In the genomic region with DNA sequence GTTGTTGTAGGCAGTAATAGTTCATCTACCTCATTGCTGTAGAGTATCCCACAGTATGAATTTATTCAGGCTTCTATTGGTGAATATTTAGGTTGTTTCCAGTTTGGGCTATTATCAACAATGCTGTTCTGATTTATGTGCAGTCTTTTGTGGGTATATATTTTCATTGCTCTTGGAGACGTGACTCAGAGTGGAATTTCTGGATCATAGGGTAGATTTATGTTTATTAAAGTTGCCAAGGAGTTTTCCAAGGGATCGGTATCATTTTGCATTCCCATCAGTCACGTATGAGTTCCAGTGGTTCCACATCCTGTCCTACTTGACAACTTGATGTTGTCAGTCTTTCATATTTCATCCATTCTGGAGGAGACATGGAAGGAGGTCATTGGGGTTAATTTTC, we compare ENCODE assay signal across 12 cellular contexts. TPM values are rescaled to one million over a fixed set of nuclear protein-coding genes. Genes with fewer than 3 reads are reported as not detected.
DNase-seq lines count a peak whose midpoint lies in the region; ATAC-seq and TF ChIP-seq lines count a peak whose summit lies in the region.
"Had no signal": no experiment of that assay in that cellular context is flagged by ENCODE, and none has a peak within 500 bp of the region (broad histone marks: within the 10 kb centered on the region; RNA-seq: fewer than 3 reads in every experiment).

No MANE protein-coding gene starts in this region.

- TF ChIP-seq POLR2A in breast epithelium (IDR thresholded peaks at IDR 0.05) = no peak

- H3K27ac ChIP-seq in breast epithelium (no peak overlapping the region), upper lobe of right lung (no peak overlapping the region)
- H3K27ac ChIP-seq in naive thymus-derived CD4-positive, alpha-beta T cell (ENCODE audit: low read depth, low read length) = no peak overlapping the region
- H3K27ac ChIP-seq: 22Rv1 had no signal

- H3K4me3 ChIP-seq in breast epithelium (no peak overlapping the region), astrocyte of the cerebellum (ENCODE audit: low read depth, low read length) (no peak overlapping the region), upper lobe of right lung (no peak overlapping the region)
- no peak overlapping the region for H3K4me3 ChIP-seq in naive thymus-derived CD4-positive, alpha-beta T cell (ENCODE audit: low read length)

- no peaks in the 10 kb centered on the region for H3K9me3 Mint-ChIP-seq in MCF 10A (ENCODE audit: unreplicated experiment)
- H3K9me3 Mint-ChIP-seq in naive thymus-derived CD4-positive, alpha-beta T cell = peaks cover 0 to 5% (median 0%) of the 10 kb centered on the region in 11 donors
- H3K9me3 Mint-ChIP-seq: activated naive CD8-positive, alpha-beta T cell treated with anti-CD3 and anti-CD28 coated beads, Interleukin-2, amount 50 U/mL, for 24 hours had no signal

- CTCF ChIA-PET in MCF 10A (lab: Yijun Ruan, JAX) = no interaction called here
- CTCF ChIA-PET in naive thymus-derived CD4-positive, alpha-beta T cell (lab: Charles Lee) = no interaction called here

- DNase-seq in MCF 10A (ENCODE audit: unreplicated experiment) (peak; percentile 58), breast epithelium (ENCODE audit: low spot score in 2 of 2) (no peak), astrocyte of the cerebellum (ENCODE audit: low read depth) (peak; percentile 72), glomerular endothelial cell (ENCODE audit: extremely low read depth, low read depth, low spot score) (peak; percentile 52), AML-193 (lab: John Stamatoyannopoulos, UW) (no peak), upper lobe of right lung (no peak)
- DNase-seq in naive thymus-derived CD4-positive, alpha-beta T cell = no peak
- DNase-seq: activated CD8-positive, alpha-beta memory T cell treated with anti-CD3 and anti-CD28 coated beads, Interleukin-2, amount 10 ng/mL, durations not matched to agents 7 days and 5 days; activated naive CD8-positive, alpha-beta T cell treated with anti-CD3 and anti-CD28 coated beads, Interleukin-2, amount 50 U/mL, for 24 hours; immature natural killer cell had no signal

- POLR2A ChIA-PET in MCF 10A (lab: Yijun Ruan, JAX) = no interaction called here
- POLR2A ChIA-PET in naive thymus-derived CD4-positive, alpha-beta T cell (lab: Charles Lee) = no interaction called here

- peaks cover 7% of the 10 kb centered on the region for H3K4me1 Mint-ChIP-seq in MCF 10A (ENCODE audit: insufficient read depth, unreplicated experiment)
- H3K4me1 Mint-ChIP-seq in naive thymus-derived CD4-positive, alpha-beta T cell = peaks cover 0 to 5% (median 0%) of the 10 kb centered on the region in 7 donors
- H3K4me1 Mint-ChIP-seq: immature natural killer cell had no signal

- H3K9me3 ChIP-seq in breast epithelium = no peaks in the 10 kb centered on the region
- no peaks in the 10 kb centered on the region for H3K9me3 ChIP-seq in naive thymus-derived CD4-positive, alpha-beta T cell (ENCODE audit: control insufficient read depth in 2 of 3, low read length in 3 of 3)
- no peaks in the 10 kb centered on the region for H3K9me3 ChIP-seq in upper lobe of right lung

- H3K27ac Mint-ChIP-seq in MCF 10A (ENCODE audit: low read depth, unreplicated experiment) = peak overlapping the region; percentile 9
- no peak overlapping the region for H3K27ac Mint-ChIP-seq in naive thymus-derived CD4-positive, alpha-beta T cell
- H3K27ac Mint-ChIP-seq: activated CD8-positive, alpha-beta memory T cell treated with anti-CD3 and anti-CD28 coated beads, Interleukin-2, amount 10 ng/mL, durations not matched to agents 7 days and 5 days; activated naive CD8-positive, alpha-beta T cell treated with anti-CD3 and anti-CD28 coated beads, Interleukin-2, amount 50 U/mL, for 24 hours; immature natural killer cell had no signal

- H3K4me1 ChIP-seq in breast epithelium (no peaks in the 10 kb centered on the region), upper lobe of right lung (no peaks in the 10 kb centered on the region)
- H3K4me1 ChIP-seq in naive thymus-derived CD4-positive, alpha-beta T cell (ENCODE audit: control insufficient read depth in 2 of 2, insufficient read depth in 2 of 2, low read length in 2 of 2) = no peaks in the 10 kb centered on the region

- no peaks in the 10 kb centered on the region for H3K27me3 ChIP-seq in breast epithelium
- no peaks in the 10 kb centered on the region for H3K27me3 ChIP-seq in naive thymus-derived CD4-positive, alpha-beta T cell (ENCODE audit: control insufficient read depth in 2 of 2, insufficient read depth in 2 of 2, low read length in 2 of 2)
- no peaks in the 10 kb centered on the region for H3K27me3 ChIP-seq in upper lobe of right lung

- H3K36me3 Mint-ChIP-seq in MCF 10A (ENCODE audit: insufficient read depth, unreplicated experiment) = no peaks in the 10 kb centered on the region
- peaks cover 0 to 1% (median 0%) of the 10 kb centered on the region in 5 donors for H3K36me3 Mint-ChIP-seq in naive thymus-derived CD4-positive, alpha-beta T cell
- H3K36me3 Mint-ChIP-seq: immature natural killer cell had no signal

- no TSS peak for BruUV-seq in MCF 10A (replicated peaks; lab: Mats Ljungman, UMichigan)

- in situ Hi-C loops in astrocyte of the cerebellum (cut with HindIII; ENCODE audit: low sequenced_read_pairs) = no loop called here

- no peaks in the 10 kb centered on the region for H3K27me3 Mint-ChIP-seq in MCF 10A (ENCODE audit: insufficient read depth, unreplicated experiment)
- peaks cover 18 to 54% (median 27%) of the 10 kb centered on the region in 5 donors for H3K27me3 Mint-ChIP-seq in naive thymus-derived CD4-positive, alpha-beta T cell

- TF ChIP-seq CTCF in MCF 10A (IDR thresholded peaks at IDR 0.05; ENCODE audit: unreplicated experiment) = no peak
- TF ChIP-seq CTCF in breast epithelium (IDR thresholded peaks at IDR 0.05) = no peak
- no peak for TF ChIP-seq CTCF in astrocyte of the cerebellum (IDR thresholded peaks at IDR 0.05; ENCODE audit: low read depth, low read length, missing control alignments)
- no peak for TF ChIP-seq CTCF in upper lobe of right lung (IDR thresholded peaks at IDR 0.05)

- intact Hi-C loops in MCF 10A (cut with micrococcal nuclease) (no loop called here), breast epithelium (cut with DNase I; ENCODE audit: low total_unique reads) (no loop called here), upper lobe of right lung (cut with DNase I) (no loop called here)
- intact Hi-C loops in naive thymus-derived CD4-positive, alpha-beta T cell (cut with micrococcal nuclease) = no loop called here

- H3K36me3 ChIP-seq in breast epithelium (no peaks in the 10 kb centered on the region), upper lobe of right lung (no peaks in the 10 kb centered on the region)
- H3K36me3 ChIP-seq in naive thymus-derived CD4-positive, alpha-beta T cell (ENCODE audit: control insufficient read depth in 2 of 3, insufficient read depth in 3 of 3, low read length in 3 of 3) = no peaks in the 10 kb centered on the region

- ATAC-seq in naive thymus-derived CD4-positive, alpha-beta T cell = no peak
- no peak for ATAC-seq in upper lobe of right lung
- ATAC-seq in GM18873 (IDR thresholded peaks at IDR 0.05; ENCODE audit: low FRiP score, unreplicated experiment) = no peak
- ATAC-seq: activated CD8-positive, alpha-beta memory T cell treated with anti-CD3 and anti-CD28 coated beads, Interleukin-2, amount 10 ng/mL, durations not matched to agents 7 days and 5 days; activated naive CD8-positive, alpha-beta T cell treated with anti-CD3 and anti-CD28 coated beads, Interleukin-2, amount 50 U/mL, for 24 hours had no signal

- no peak overlapping the region for H3K4me3 Mint-ChIP-seq in MCF 10A (ENCODE audit: unreplicated experiment)
- H3K4me3 Mint-ChIP-seq in naive thymus-derived CD4-positive, alpha-beta T cell = no peak overlapping the region
- H3K4me3 Mint-ChIP-seq: activated CD8-positive, alpha-beta memory T cell treated with anti-CD3 and anti-CD28 coated beads, Interleukin-2, amount 10 ng/mL, durations not matched to agents 7 days and 5 days; activated naive CD8-positive, alpha-beta T cell treated with anti-CD3 and anti-CD28 coated beads, Interleukin-2, amount 50 U/mL, for 24 hours; immature natural killer cell had no signal

RNA-seq across cellular contexts. Expression of gene HRH1, which starts 8.4 kb away (rescaled TPM):
- total RNA-seq in MCF 10A (2022) (11.0 and 14.8 TPM in 2 replicates), breast epithelium (1 to 10 TPM; 3.8 to 4.2 (median 3.9) TPM), glomerular endothelial cell (13.3 and 23.5 TPM in 2 replicates), upper lobe of right lung (12.0 TPM)
- total RNA-seq in naive thymus-derived CD4-positive, alpha-beta T cell = 1 to 10 TPM in 1 of 5 experiments, under 1 TPM in 1, not detected in 3; 0.17 to 1.1 TPM
- polyA plus RNA-seq in naive thymus-derived CD4-positive, alpha-beta T cell = not detected

Comparison
In these comparisons a context has a peak if more than half of its experiments do, and no peak if none do; other contexts are left out.
1. DNase-seq: peak in MCF 10A (single experiment), astrocyte of the cerebellum (single experiment) and glomerular endothelial cell (single experiment); none in breast epithelium (0 of 2), naive thymus-derived CD4-positive, alpha-beta T cell (0 of 9), AML-193 (0 of 2) and upper lobe of right lung (single experiment).